ENCODE assay signal across 1 cellular context in genomic region chr2:9335322-9335754, GRCh38.
TF ChIP-seq lines count a peak whose summit lies in the region.

No MANE protein-coding gene starts in this region.

TF ChIP-seq in HepG2, 621 proteins besides CTCF, POLR2A, EP300 and RAD21 (continued from another document and continues in another):
- 0 out of 2 replicates have a peak, but pooled peaks have one; percentile 13 for TF ChIP-seq ZNF646 (CRISPR knock-in tag; IDR thresholded peaks at IDR 0.05)
- no peak for TF ChIP-seq SP2 (CRISPR knock-in tag; IDR thresholded peaks at IDR 0.05)
- no peak for TF ChIP-seq PAF1 (CRISPR knock-in tag; IDR thresholded peaks at IDR 0.05)
- no peak for TF ChIP-seq ZNF883 (CRISPR knock-in tag; IDR thresholded peaks at IDR 0.05; ENCODE audit: not compliant biosample characterization)
- TF ChIP-seq DNMT3B (CRISPR knock-in tag; conservative IDR thresholded peaks at IDR 0.05): no peak
- no peak for TF ChIP-seq ZNF737 (CRISPR knock-in tag; IDR thresholded peaks at IDR 0.05; ENCODE audit: borderline replicate concordance)
- TF ChIP-seq, protein P1, sequence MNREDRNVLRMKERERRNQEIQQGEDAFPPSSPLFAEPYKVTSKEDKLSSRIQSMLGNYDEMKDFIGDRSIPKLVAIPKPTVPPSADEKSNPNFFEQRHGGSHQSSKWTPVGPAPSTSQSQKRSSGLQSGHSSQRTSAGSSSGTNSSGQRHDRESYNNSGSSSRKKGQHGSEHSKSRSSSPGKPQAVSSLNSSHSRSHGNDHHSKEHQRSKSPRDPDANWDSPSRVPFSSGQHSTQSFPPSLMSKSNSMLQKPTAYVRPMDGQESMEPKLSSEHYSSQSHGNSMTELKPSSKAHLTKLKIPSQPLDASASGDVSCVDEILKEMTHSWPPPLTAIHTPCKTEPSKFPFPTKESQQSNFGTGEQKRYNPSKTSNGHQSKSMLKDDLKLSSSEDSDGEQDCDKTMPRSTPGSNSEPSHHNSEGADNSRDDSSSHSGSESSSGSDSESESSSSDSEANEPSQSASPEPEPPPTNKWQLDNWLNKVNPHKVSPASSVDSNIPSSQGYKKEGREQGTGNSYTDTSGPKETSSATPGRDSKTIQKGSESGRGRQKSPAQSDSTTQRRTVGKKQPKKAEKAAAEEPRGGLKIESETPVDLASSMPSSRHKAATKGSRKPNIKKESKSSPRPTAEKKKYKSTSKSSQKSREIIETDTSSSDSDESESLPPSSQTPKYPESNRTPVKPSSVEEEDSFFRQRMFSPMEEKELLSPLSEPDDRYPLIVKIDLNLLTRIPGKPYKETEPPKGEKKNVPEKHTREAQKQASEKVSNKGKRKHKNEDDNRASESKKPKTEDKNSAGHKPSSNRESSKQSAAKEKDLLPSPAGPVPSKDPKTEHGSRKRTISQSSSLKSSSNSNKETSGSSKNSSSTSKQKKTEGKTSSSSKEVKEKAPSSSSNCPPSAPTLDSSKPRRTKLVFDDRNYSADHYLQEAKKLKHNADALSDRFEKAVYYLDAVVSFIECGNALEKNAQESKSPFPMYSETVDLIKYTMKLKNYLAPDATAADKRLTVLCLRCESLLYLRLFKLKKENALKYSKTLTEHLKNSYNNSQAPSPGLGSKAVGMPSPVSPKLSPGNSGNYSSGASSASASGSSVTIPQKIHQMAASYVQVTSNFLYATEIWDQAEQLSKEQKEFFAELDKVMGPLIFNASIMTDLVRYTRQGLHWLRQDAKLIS (CRISPR knock-in tag; IDR thresholded peaks at IDR 0.05): no peak
- no peak for TF ChIP-seq RORA (CRISPR knock-in tag; IDR thresholded peaks at IDR 0.05)
- TF ChIP-seq ZNF451 (CRISPR knock-in tag; IDR thresholded peaks at IDR 0.05): no peak
- TF ChIP-seq XBP1 (CRISPR knock-in tag; IDR thresholded peaks at IDR 0.05): no peak
- no peak for TF ChIP-seq ZNF124 (CRISPR knock-in tag; IDR thresholded peaks at IDR 0.05)
- peak; percentile 80; the same call in 1 of the 3 replicates for TF ChIP-seq MXI1 (IDR thresholded peaks at IDR 0.05; ENCODE audit: borderline replicate concordance, low read depth, low read length)
- no peak for TF ChIP-seq DDIT3 (CRISPR knock-in tag; IDR thresholded peaks at IDR 0.05)
- no peak for TF ChIP-seq ATM (IDR thresholded peaks at IDR 0.05; ENCODE audit: borderline replicate concordance)
- peak; percentile 76 for TF ChIP-seq ZBTB21 (CRISPR knock-in tag; IDR thresholded peaks at IDR 0.05)
- TF ChIP-seq PRMT3 (CRISPR knock-in tag; IDR thresholded peaks at IDR 0.05; ENCODE audit: borderline replicate concordance, low read depth): no peak
- TF ChIP-seq ZNF619 (CRISPR knock-in tag; IDR thresholded peaks at IDR 0.05): no peak
- TF ChIP-seq SNAPC5 (CRISPR knock-in tag; IDR thresholded peaks at IDR 0.05; ENCODE audit: borderline replicate concordance): no peak
- TF ChIP-seq MIXL1 (CRISPR knock-in tag; IDR thresholded peaks at IDR 0.05): peak; percentile 48; the same call in 1 of the 2 replicates
- TF ChIP-seq ZNF292 (CRISPR knock-in tag; IDR thresholded peaks at IDR 0.05; ENCODE audit: borderline replicate concordance, low read depth): no peak
- peak; percentile 66; the same call in 1 of the 2 replicates for TF ChIP-seq FOXO1 (CRISPR knock-in tag; IDR thresholded peaks at IDR 0.05)
- TF ChIP-seq MBNL3 (CRISPR knock-in tag; conservative IDR thresholded peaks at IDR 0.05): no peak
- TF ChIP-seq, protein P2, sequence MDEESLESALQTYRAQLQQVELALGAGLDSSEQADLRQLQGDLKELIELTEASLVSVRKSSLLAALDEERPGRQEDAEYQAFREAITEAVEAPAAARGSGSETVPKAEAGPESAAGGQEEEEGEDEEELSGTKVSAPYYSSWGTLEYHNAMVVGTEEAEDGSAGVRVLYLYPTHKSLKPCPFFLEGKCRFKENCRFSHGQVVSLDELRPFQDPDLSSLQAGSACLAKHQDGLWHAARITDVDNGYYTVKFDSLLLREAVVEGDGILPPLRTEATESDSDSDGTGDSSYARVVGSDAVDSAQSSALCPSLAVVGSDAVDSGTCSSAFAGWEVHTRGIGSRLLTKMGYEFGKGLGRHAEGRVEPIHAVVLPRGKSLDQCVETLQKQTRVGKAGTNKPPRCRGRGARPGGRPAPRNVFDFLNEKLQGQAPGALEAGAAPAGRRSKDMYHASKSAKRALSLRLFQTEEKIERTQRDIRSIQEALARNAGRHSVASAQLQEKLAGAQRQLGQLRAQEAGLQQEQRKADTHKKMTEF (CRISPR knock-in tag; IDR thresholded peaks at IDR 0.05): 0 out of 2 replicates have a peak, but pooled peaks have one; percentile 54
- no peak for TF ChIP-seq PAWR (CRISPR knock-in tag; IDR thresholded peaks at IDR 0.05; ENCODE audit: borderline replicate concordance)
- no peak for TF ChIP-seq CENPT (CRISPR knock-in tag; IDR thresholded peaks at IDR 0.05; ENCODE audit: low read depth)
- no peak for TF ChIP-seq ZNF512B (CRISPR knock-in tag; IDR thresholded peaks at IDR 0.05; ENCODE audit: borderline replicate concordance)
- TF ChIP-seq ZNF234 (CRISPR knock-in tag; conservative IDR thresholded peaks at IDR 0.05): no peak
- TF ChIP-seq ZNF224 (CRISPR knock-in tag; IDR thresholded peaks at IDR 0.05): no peak
- TF ChIP-seq TFDP2 (CRISPR knock-in tag; IDR thresholded peaks at IDR 0.05): peak; percentile 72
- TF ChIP-seq ARID2 (CRISPR knock-in tag; IDR thresholded peaks at IDR 0.05; ENCODE audit: borderline replicate concordance): no peak
- no peak for TF ChIP-seq PLRG1 (conservative IDR thresholded peaks at IDR 0.05)
- 0 out of 2 replicates have a peak, but pooled peaks have one; percentile 46 for TF ChIP-seq ZMAT3 (CRISPR knock-in tag; conservative IDR thresholded peaks at IDR 0.05)
- TF ChIP-seq, protein P3, sequence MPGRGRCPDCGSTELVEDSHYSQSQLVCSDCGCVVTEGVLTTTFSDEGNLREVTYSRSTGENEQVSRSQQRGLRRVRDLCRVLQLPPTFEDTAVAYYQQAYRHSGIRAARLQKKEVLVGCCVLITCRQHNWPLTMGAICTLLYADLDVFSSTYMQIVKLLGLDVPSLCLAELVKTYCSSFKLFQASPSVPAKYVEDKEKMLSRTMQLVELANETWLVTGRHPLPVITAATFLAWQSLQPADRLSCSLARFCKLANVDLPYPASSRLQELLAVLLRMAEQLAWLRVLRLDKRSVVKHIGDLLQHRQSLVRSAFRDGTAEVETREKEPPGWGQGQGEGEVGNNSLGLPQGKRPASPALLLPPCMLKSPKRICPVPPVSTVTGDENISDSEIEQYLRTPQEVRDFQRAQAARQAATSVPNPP (CRISPR knock-in tag; IDR thresholded peaks at IDR 0.05): no peak
- TF ChIP-seq, protein P4, sequence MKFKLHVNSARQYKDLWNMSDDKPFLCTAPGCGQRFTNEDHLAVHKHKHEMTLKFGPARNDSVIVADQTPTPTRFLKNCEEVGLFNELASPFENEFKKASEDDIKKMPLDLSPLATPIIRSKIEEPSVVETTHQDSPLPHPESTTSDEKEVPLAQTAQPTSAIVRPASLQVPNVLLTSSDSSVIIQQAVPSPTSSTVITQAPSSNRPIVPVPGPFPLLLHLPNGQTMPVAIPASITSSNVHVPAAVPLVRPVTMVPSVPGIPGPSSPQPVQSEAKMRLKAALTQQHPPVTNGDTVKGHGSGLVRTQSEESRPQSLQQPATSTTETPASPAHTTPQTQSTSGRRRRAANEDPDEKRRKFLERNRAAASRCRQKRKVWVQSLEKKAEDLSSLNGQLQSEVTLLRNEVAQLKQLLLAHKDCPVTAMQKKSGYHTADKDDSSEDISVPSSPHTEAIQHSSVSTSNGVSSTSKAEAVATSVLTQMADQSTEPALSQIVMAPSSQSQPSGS (CRISPR knock-in tag; IDR thresholded peaks at IDR 0.05): no peak
- no peak for TF ChIP-seq ZNF432 (CRISPR knock-in tag; IDR thresholded peaks at IDR 0.05; ENCODE audit: borderline replicate concordance)
- TF ChIP-seq NFRKB (IDR thresholded peaks at IDR 0.05): no peak
- no peak for TF ChIP-seq RELA (CRISPR knock-in tag; IDR thresholded peaks at IDR 0.05)
- no peak for TF ChIP-seq NR2F2 (IDR thresholded peaks at IDR 0.05; ENCODE audit: borderline replicate concordance, low read depth)
- TF ChIP-seq GZF1 (CRISPR knock-in tag; IDR thresholded peaks at IDR 0.05): no peak
- no peak for TF ChIP-seq ZNF333 (CRISPR knock-in tag; IDR thresholded peaks at IDR 0.05; ENCODE audit: borderline replicate concordance)
- TF ChIP-seq E2F5 (CRISPR knock-in tag; conservative IDR thresholded peaks at IDR 0.05): no peak
- TF ChIP-seq ISX (CRISPR knock-in tag; conservative IDR thresholded peaks at IDR 0.05): no peak
- TF ChIP-seq SAFB2 (CRISPR knock-in tag; IDR thresholded peaks at IDR 0.05; ENCODE audit: borderline replicate concordance, low read depth): no peak; the same call in 1 of the 2 replicates
- TF ChIP-seq ZNF10 (CRISPR knock-in tag; IDR thresholded peaks at IDR 0.05; ENCODE audit: borderline replicate concordance, low read depth): no peak
- TF ChIP-seq ZNF674 (CRISPR knock-in tag; IDR thresholded peaks at IDR 0.05; ENCODE audit: low read depth): no peak
- TF ChIP-seq SP1 (IDR thresholded peaks at IDR 0.05): no peak
- no peak for TF ChIP-seq SP1 (CRISPR knock-in tag; IDR thresholded peaks at IDR 0.05)
- TF ChIP-seq ZNF354B (CRISPR knock-in tag; IDR thresholded peaks at IDR 0.05): peak; percentile 1; the same call in 1 of the 2 replicates
